In genomic region chr20:58071500-58071804, GRCh38 we compare ENCODE assay signal across 24 cellular contexts.
"Had no signal": no experiment of that assay in that cellular context is flagged by ENCODE, and none has a peak within 500 bp of the region (broad histone marks: within the 10 kb centered on the region; RNA-seq: fewer than 3 reads in every experiment).

No MANE protein-coding gene starts in this region.

- DNase-seq: effector CD8-positive, alpha-beta T cell; esophagus squamous epithelium; foreskin melanocyte; hypothalamus; immature natural killer cell; islet precursor cell; kidney glomerular epithelial cell; left colon; left ventricle myocardium inferior; lower lobe of right lung; natural killer cell; right lobe of liver; small intestine; stimulated activated CD4-positive, alpha-beta T cell treated with anti-CD3 and anti-CD28 coated beads, Interleukin-15, amount 100 ng/mL, for 24 hours; stimulated activated CD4-positive, alpha-beta T cell treated with anti-CD3 and anti-CD28 coated beads, Interleukin-2, amount 100 ng/mL, for 48 hours; stimulated activated naive B cell treated with anti-CD40 and anti-IgM and Interleukin-4, amounts not matched to agents 10 μg/mL and 1 μg/mL and 100 μg/mL, for 72 hours; stomach; thyroid gland; trophoblast cell had no signal

- H3K27ac Mint-ChIP-seq: dendritic cell treated with granulocyte-macrophage colony-stimulating factor and Interleukin-4, amounts not matched to agents 40 ng/mL and 50 ng/mL, for 4 days; immature natural killer cell; memory B cell; natural killer cell; stimulated activated naive B cell treated with anti-CD40 and anti-IgM and Interleukin-4, amounts not matched to agents 10 μg/mL and 1 μg/mL and 100 μg/mL, for 72 hours had no signal

- H3K36me3 Mint-ChIP-seq: immature natural killer cell; memory B cell; natural killer cell; stimulated activated naive B cell treated with anti-CD40 and anti-IgM and Interleukin-4, amounts not matched to agents 10 μg/mL and 1 μg/mL and 100 μg/mL, for 72 hours had no signal

- H3K4me1 Mint-ChIP-seq: immature natural killer cell had no signal

- H3K36me3 ChIP-seq: esophagus squamous epithelium, left ventricle myocardium inferior, lower lobe of right lung, neutrophil, pancreas, right lobe of liver, stomach, thyroid gland had no signal

- H3K27me3 ChIP-seq: neutrophil, pancreas, right lobe of liver, thyroid gland had no signal

- H3K9me3 Mint-ChIP-seq: dendritic cell treated with granulocyte-macrophage colony-stimulating factor and Interleukin-4, amounts not matched to agents 40 ng/mL and 50 ng/mL, for 4 days; immature natural killer cell; memory B cell; natural killer cell; neural crest cell had no signal

- H3K4me1 ChIP-seq: pancreas, right lobe of liver, thyroid gland had no signal

- H3K9me3 ChIP-seq: esophagus squamous epithelium, left ventricle myocardium inferior, lower lobe of right lung, neutrophil, pancreas, right lobe of liver, stomach, thyroid gland had no signal

- H3K27ac ChIP-seq: esophagus squamous epithelium, left ventricle myocardium inferior, lower lobe of right lung, neutrophil, pancreas, right lobe of liver, stomach, thyroid gland had no signal

- H3K4me3 ChIP-seq: esophagus squamous epithelium, left ventricle myocardium inferior, lower lobe of right lung, pancreas, right lobe of liver, stomach, thyroid gland had no signal

- ATAC-seq: left colon; lower lobe of right lung; natural killer cell; pancreas; right lobe of liver; stimulated activated naive B cell treated with anti-CD40 and anti-IgM and Interleukin-4, amounts not matched to agents 10 μg/mL and 1 μg/mL and 100 μg/mL, for 72 hours had no signal

- H3K4me3 Mint-ChIP-seq: dendritic cell treated with granulocyte-macrophage colony-stimulating factor and Interleukin-4, amounts not matched to agents 40 ng/mL and 50 ng/mL, for 4 days; immature natural killer cell; memory B cell; natural killer cell; neural crest cell; stimulated activated naive B cell treated with anti-CD40 and anti-IgM and Interleukin-4, amounts not matched to agents 10 μg/mL and 1 μg/mL and 100 μg/mL, for 72 hours had no signal
